In the genomic region with DNA sequence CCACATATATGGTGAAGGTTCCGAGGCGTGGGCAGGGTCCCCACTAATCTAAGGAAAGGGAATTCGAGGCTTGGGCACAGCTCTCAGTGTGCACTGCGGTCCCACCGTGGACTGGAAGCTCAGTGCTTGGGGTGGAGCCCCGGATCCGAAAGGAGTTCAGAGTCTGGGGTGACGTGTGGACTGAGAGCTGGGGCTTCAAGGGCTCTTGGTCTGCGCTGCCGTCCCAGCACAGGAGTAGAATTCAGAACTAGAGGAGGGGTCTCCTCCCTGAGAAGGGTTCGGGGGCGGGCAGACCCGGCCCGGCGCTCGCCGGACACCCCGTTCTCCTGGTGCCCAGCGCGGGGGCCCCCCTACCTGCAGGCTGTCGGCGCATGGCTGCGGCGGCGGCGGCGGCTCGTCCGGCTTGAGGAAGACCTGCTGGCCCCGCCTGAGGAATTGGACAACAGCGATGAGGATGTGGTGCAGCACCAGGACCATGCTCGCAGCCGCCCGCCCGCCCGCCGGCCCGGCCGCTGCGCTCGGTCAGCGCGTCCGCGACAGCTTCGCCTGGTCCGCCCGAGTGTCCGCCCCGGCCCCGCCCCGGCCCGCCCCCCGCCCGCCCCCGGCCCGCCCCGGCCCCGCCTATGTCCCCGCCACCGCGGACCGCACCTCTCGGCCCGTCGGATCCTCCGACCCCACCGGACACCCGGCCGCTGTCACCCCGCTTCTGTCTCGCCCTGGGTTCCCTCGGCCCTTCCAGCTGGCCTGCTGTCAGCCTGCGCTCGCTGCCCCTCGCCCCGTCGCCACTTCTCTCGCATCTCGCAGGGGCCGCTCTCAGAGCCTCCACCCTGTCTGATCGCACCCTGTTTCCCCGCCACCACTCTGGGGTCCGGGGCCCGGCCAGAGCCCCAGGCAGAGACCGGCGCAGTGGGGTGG, we compare ENCODE assay signal across 8 cellular contexts. TPM values are rescaled to one million over a fixed set of nuclear protein-coding genes. Genes with fewer than 3 reads are reported as not detected.
A peak's percentile ranks its signal among the peaks of the same experiment; 100 is the strongest.
DNase-seq lines count a peak whose midpoint lies in the region; ATAC-seq and TF ChIP-seq lines count a peak whose summit lies in the region.

No MANE protein-coding gene starts in this region.

- H4K20me1 ChIP-seq in SK-N-SH (ENCODE audit: insufficient read depth), result no peaks in the 10 kb centered on the region

- H3K4me2 ChIP-seq in SK-N-SH, result peak overlapping the region; percentile 86
- peak overlapping the region; percentile 89 for H3K4me2 ChIP-seq in mesenchymal stem cell (ENCODE audit: low read length, poor library complexity, severe bottlenecking)

- no peak for ATAC-seq in GM21390 (IDR thresholded peaks at IDR 0.05; ENCODE audit: unreplicated experiment)

- no peak for TF ChIP-seq CTCF in SK-N-SH (IDR thresholded peaks at IDR 0.05)
- TF ChIP-seq CTCF in dorsolateral prefrontal cortex (IDR thresholded peaks at IDR 0.05 in 54 of 56, conservative IDR thresholded peaks at IDR 0.05 in 2 of 56; ENCODE audit: low read depth in 1 of 56, partially characterized antibody in 56 of 56), result no peak
- no peak for TF ChIP-seq CTCF in tibial nerve (IDR thresholded peaks at IDR 0.05)

- H3K27me3 ChIP-seq in SK-N-SH (ENCODE audit: insufficient read depth), result peaks cover 30% of the 10 kb centered on the region
- H3K27me3 ChIP-seq in dorsolateral prefrontal cortex, result peaks cover 0 to 3% (median 0%) of the 10 kb centered on the region in 45 donors
- peaks cover 47 to 49% of the 10 kb centered on the region in 2 experiments for H3K27me3 ChIP-seq in mesenchymal stem cell (ENCODE audit: control insufficient read depth in 1 of 2, insufficient read depth in 1 of 2, low read length in 2 of 2)
- peaks cover 0 to 47% of the 10 kb centered on the region in 2 donors for H3K27me3 ChIP-seq in tibial nerve

- H3K9me3 ChIP-seq in SK-N-SH, result no peaks in the 10 kb centered on the region
- H3K9me3 ChIP-seq in mesenchymal stem cell (ENCODE audit: control insufficient read depth, low read length), result no peaks in the 10 kb centered on the region
- no peaks in the 10 kb centered on the region for H3K9me3 ChIP-seq in tibial nerve

- H3K27ac ChIP-seq in SK-N-SH (ENCODE audit: low read depth in 2 of 2, low read length in 1 of 2) (no peak overlapping the region), dorsolateral prefrontal cortex (peak overlapping the region in 56 of 59 donors; percentile 5 to 92 (median 74)), mesenchymal stem cell (ENCODE audit: low read length, poor library complexity, severe bottlenecking) (no peak overlapping the region), tibial nerve (peak overlapping the region in 3 of 4 donors; percentile 34 to 76 (median 60))

- no peak overlapping the region for H2BK12ac ChIP-seq in mesenchymal stem cell (ENCODE audit: low read length in 2 of 2)

- no peak overlapping the region for H4K8ac ChIP-seq in mesenchymal stem cell (ENCODE audit: low read length)

- no peaks in the 10 kb centered on the region for H3K36me3 ChIP-seq in SK-N-SH (replicated peaks in 1 of 2; ENCODE audit: control insufficient read depth in 1 of 2, insufficient read depth in 2 of 2, low read length in 1 of 2)
- H3K36me3 ChIP-seq in mesenchymal stem cell (ENCODE audit: control insufficient read depth in 1 of 2, insufficient read depth in 2 of 2, low read depth in 1 of 2, low read length in 2 of 2), result no peaks in the 10 kb centered on the region
- no peaks in the 10 kb centered on the region for H3K36me3 ChIP-seq in tibial nerve

- intact Hi-C loops in dorsolateral prefrontal cortex (cut with DNase I), result loop anchor here (2.0 to 5.0 kb wide), 3 partner anchors 43 to 160 kb away; no protein-coding TSS in a partner anchor

- no peak overlapping the region for H2BK120ac ChIP-seq in mesenchymal stem cell (ENCODE audit: low read depth, low read length)

- H3K4me1 ChIP-seq in SK-N-SH (ENCODE audit: control insufficient read depth in 1 of 2, insufficient read depth in 2 of 2, low read depth in 1 of 2, low read length in 1 of 2), result peaks cover 5 to 24% of the 10 kb centered on the region in 2 experiments; a peak in 1 of 4 replicates
- H3K4me1 ChIP-seq in mesenchymal stem cell (ENCODE audit: control insufficient read depth, insufficient read depth, low read depth, low read length), result peaks cover 19% of the 10 kb centered on the region
- H3K4me1 ChIP-seq in tibial nerve, result peaks cover 0 to 19% (median 11%) of the 10 kb centered on the region in 4 donors

- H3K4ac ChIP-seq in mesenchymal stem cell (ENCODE audit: low read depth in 1 of 2, low read length in 2 of 2), result no peak overlapping the region

- no peak overlapping the region for H2AFZ ChIP-seq in SK-N-SH (ENCODE audit: low read depth)
- H2AFZ ChIP-seq in mesenchymal stem cell (ENCODE audit: low read depth, low read length), result peak overlapping the region; percentile 74

- H3K4me3 ChIP-seq in SK-N-SH (ENCODE audit: low read depth in 2 of 2, low read length in 1 of 2) (peak overlapping the region; percentile 42 to 61), dorsolateral prefrontal cortex (peak overlapping the region; percentile 54 to 87 (median 71)), mesenchymal stem cell (ENCODE audit: insufficient read depth in 1 of 2, low read depth in 1 of 2, low read length in 2 of 2) (peak overlapping the region; percentile 57 to 67), tibial nerve (peak overlapping the region; percentile 42 to 68 (median 60))

- peak overlapping the region in 1 of 2 experiments; percentile 43 for H3K18ac ChIP-seq in mesenchymal stem cell (ENCODE audit: low read depth in 1 of 2, low read length in 2 of 2)

- WGBS in SK-N-SH (ENCODE audit: low lambda C conversion rate), result 12% methylated on average over 26 of the region's 87 CpGs
- WGBS in mesenchymal stem cell, result 13% methylated on average over 28 of the region's 87 CpGs
- WGBS in tibial nerve, 2 donors, result 10 to 11% methylated on average over 19 to 27 of the region's 87 CpGs

- no peaks in the 10 kb centered on the region for H3K79me2 ChIP-seq in SK-N-SH (ENCODE audit: insufficient read depth)

- H3K9ac ChIP-seq in SK-N-SH (no peak overlapping the region), mesenchymal stem cell (ENCODE audit: low read length) (no peak overlapping the region)

- H2AK5ac ChIP-seq in mesenchymal stem cell (ENCODE audit: low read length, severe bottlenecking), result no peak overlapping the region

- no peaks in the 10 kb centered on the region for H3F3A ChIP-seq in SK-N-SH (replicated peaks; ENCODE audit: insufficient read depth)

- CTCF ChIA-PET in SK-N-SH (lab: Yijun Ruan, JAX), result interaction anchor here (0.7 to 18.2 kb wide), 26 partner anchors 9 to 183 kb away, joined by 3 to 276 read pairs (median 6); partner anchors contain the start of gene PDE2A

- H2BK5ac ChIP-seq in mesenchymal stem cell (ENCODE audit: low read depth, low read length, poor library complexity, severe bottlenecking), result no peak overlapping the region

- H3K14ac ChIP-seq in mesenchymal stem cell (ENCODE audit: low read length in 2 of 2), result no peak overlapping the region

- H3K23ac ChIP-seq in mesenchymal stem cell (ENCODE audit: low read length in 2 of 2), result no peak overlapping the region

- DNase-seq in activated T-cell treated with anti-CD3 and anti-CD28 coated beads, Interleukin-2, amount 50 U/mL, for 1 hour, result peak; percentile 23
- DNase-seq in activated T-cell treated with anti-CD3 and anti-CD28 coated beads for 4 hours, result no peak
- peak; percentile 91 for DNase-seq in SK-N-SH
- peak in 3 of 10 donors; percentile 20 to 73 (median 64) for DNase-seq in dorsolateral prefrontal cortex
- DNase-seq in mesenchymal stem cell, result peak; percentile 23
- DNase-seq in tibial nerve (ENCODE audit: low spot score in 2 of 2), result no peak
- no peak for DNase-seq in NAMALWA (ENCODE audit: low spot score)

- peak overlapping the region; percentile 82 for H2BK15ac ChIP-seq in mesenchymal stem cell (ENCODE audit: low read depth, poor library complexity, severe bottlenecking)

- TF ChIP-seq EP300 in SK-N-SH (IDR thresholded peaks at IDR 0.05; ENCODE audit: borderline replicate concordance in 1 of 2, low read depth in 1 of 2, low read length in 1 of 2), result no peak
- TF ChIP-seq EP300 in tibial nerve (IDR thresholded peaks at IDR 0.05), result no peak

- POLR2A ChIA-PET in SK-N-SH (lab: Yijun Ruan, JAX), result interaction anchor here (1.1 kb wide), 1 partner anchor 25 kb away, joined by 4 read pairs; no protein-coding TSS in a partner anchor

- no peak overlapping the region for H4K91ac ChIP-seq in mesenchymal stem cell (ENCODE audit: low read length)

- no peaks in the 10 kb centered on the region for H3K9me2 ChIP-seq in SK-N-SH

- H3K79me1 ChIP-seq in mesenchymal stem cell (replicated peaks; ENCODE audit: low read length, poor library complexity, severe bottlenecking), result no peaks in the 10 kb centered on the region

- peak in 1 of 2 donors; percentile 24 for TF ChIP-seq POLR2A in tibial nerve (IDR thresholded peaks at IDR 0.05)

- TF ChIP-seq RAD21 in SK-N-SH (IDR thresholded peaks at IDR 0.05; ENCODE audit: low read length), result no peak

TF ChIP-seq in SK-N-SH, 30 proteins besides CTCF, POLR2A, EP300 and RAD21 (continues in another document):
- TF ChIP-seq USF2 (IDR thresholded peaks at IDR 0.05; ENCODE audit: borderline replicate concordance, low read depth, low read length) (no peak), ELF1 (IDR thresholded peaks at IDR 0.05) (no peak), JUND (IDR thresholded peaks at IDR 0.05) (no peak), FOSL2 (IDR thresholded peaks at IDR 0.05; ENCODE audit: borderline replicate concordance, low read depth) (no peak)
- TF ChIP-seq, protein P1, sequence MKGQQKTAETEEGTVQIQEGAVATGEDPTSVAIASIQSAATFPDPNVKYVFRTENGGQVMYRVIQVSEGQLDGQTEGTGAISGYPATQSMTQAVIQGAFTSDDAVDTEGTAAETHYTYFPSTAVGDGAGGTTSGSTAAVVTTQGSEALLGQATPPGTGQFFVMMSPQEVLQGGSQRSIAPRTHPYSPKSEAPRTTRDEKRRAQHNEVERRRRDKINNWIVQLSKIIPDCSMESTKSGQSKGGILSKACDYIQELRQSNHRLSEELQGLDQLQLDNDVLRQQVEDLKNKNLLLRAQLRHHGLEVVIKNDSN (IDR thresholded peaks at IDR 0.05; ENCODE audit: borderline replicate concordance, low read depth), result no peak

RNA-seq across cellular contexts. Expression of gene PDE2A, which starts 32.1 kb away (rescaled TPM):
- polyA plus RNA-seq in SK-N-SH (2012; rRNA removed), result 0.32 and 0.43 TPM in 2 replicates
- 0.15 and 0.60 TPM in 2 replicates for polyA plus RNA-seq in SK-N-SH (2012; cell fraction: cytosol; rRNA removed)
- polyA plus RNA-seq in SK-N-SH (2012; cell fraction: nucleus; rRNA removed), result 0.85 and 1.0 TPM in 2 replicates
- total RNA-seq in dorsolateral prefrontal cortex (100 to 1,000 TPM in 119 of 120 experiments, 10 to 100 TPM in 1; 92.8 to 412 (median 240) TPM), tibial nerve (10 to 100 TPM; 30.3 to 75.7 (median 43.1) TPM)
- 0.61 TPM for polyA plus RNA-seq in mesenchymal stem cell (2013, experiment 1 of 2)
- polyA plus RNA-seq in mesenchymal stem cell (2013, experiment 2 of 2), result 0.56 TPM

Comparison
In these comparisons a context has a peak if more than half of its experiments do, and no peak if none do; other contexts are left out.
1. DNase-seq: peak in activated T-cell treated with anti-CD3 and anti-CD28 coated beads, Interleukin-2, amount 50 U/mL, for 1 hour (single experiment), SK-N-SH (single experiment) and mesenchymal stem cell (single experiment); none in activated T-cell treated with anti-CD3 and anti-CD28 coated beads for 4 hours (single experiment), tibial nerve (0 of 2) and NAMALWA (single experiment).
2. H3K27ac ChIP-seq: peak in dorsolateral prefrontal cortex (56 of 59) and tibial nerve (3 of 4); none in SK-N-SH (0 of 2) and mesenchymal stem cell (single experiment).
3. Peak in every context shown above with its lines, with median percentiles within 50 percentile points of each other: H3K4me3 ChIP-seq.